8 cellular contexts compared by ENCODE assay signal in genomic region chr7:10940748-10941358, GRCh38. TPM values are rescaled to one million over a fixed set of nuclear protein-coding genes. Genes with fewer than 3 reads are reported as not detected.
DNase-seq lines count a peak whose midpoint lies in the region; ATAC-seq and TF ChIP-seq lines count a peak whose summit lies in the region.

No MANE protein-coding gene starts in this region.

- H3K27ac ChIP-seq in effector memory CD4-positive, alpha-beta T cell (ENCODE audit: insufficient read depth, low read length, poor library complexity, severe bottlenecking): peak overlapping the region; percentile 92
- H3K27ac ChIP-seq in ovary: peak overlapping the region; percentile 9 to 97

- no peak for TF ChIP-seq CTCF in ovary (IDR thresholded peaks at IDR 0.05)

- peaks cover 8% of the 10 kb centered on the region for H3K4me1 ChIP-seq in effector memory CD4-positive, alpha-beta T cell (ENCODE audit: control insufficient read depth, insufficient read depth, low read length, poor library complexity, severe bottlenecking)
- H3K4me1 ChIP-seq in ovary (ENCODE audit: insufficient read depth): peaks cover 4% of the 10 kb centered on the region

- no peak for ATAC-seq in HG03460 (IDR thresholded peaks at IDR 0.05; ENCODE audit: unreplicated experiment)
- no peak for ATAC-seq in GM19324 (IDR thresholded peaks at IDR 0.05; ENCODE audit: low FRiP score, unreplicated experiment)

- H3K36me3 ChIP-seq in effector memory CD4-positive, alpha-beta T cell (ENCODE audit: control insufficient read depth, insufficient read depth, low read length): peaks cover 18% of the 10 kb centered on the region
- no peaks in the 10 kb centered on the region for H3K36me3 ChIP-seq in ovary

- H3K27me3 ChIP-seq in effector memory CD4-positive, alpha-beta T cell (replicated peaks; ENCODE audit: control insufficient read depth, insufficient read depth, low read length, poor library complexity, severe bottlenecking): no peaks in the 10 kb centered on the region
- no peaks in the 10 kb centered on the region for H3K27me3 ChIP-seq in ovary

- H3K9me3 ChIP-seq in effector memory CD4-positive, alpha-beta T cell (ENCODE audit: control insufficient read depth, low read length): no peaks in the 10 kb centered on the region
- no peaks in the 10 kb centered on the region for H3K9me3 ChIP-seq in ovary

- whole genome bisulfite sequencing in ovary, 3 donors: 21 to 23% (median 23%) methylated on average over 18 of the region's 18 CpGs

- TF ChIP-seq EP300 in ovary (IDR thresholded peaks at IDR 0.05): no peak

- intact Hi-C loops in ovary (cut with DNase I): no loop called here

- no peak for TF ChIP-seq POLR2A in ovary (IDR thresholded peaks at IDR 0.05)

- peak overlapping the region; percentile 67 for H3K4me3 ChIP-seq in effector memory CD4-positive, alpha-beta T cell (ENCODE audit: insufficient read depth, low read depth, low read length, poor library complexity, severe bottlenecking)
- peak overlapping the region; percentile 94 for H3K4me3 ChIP-seq in ovary

- peak; percentile 1 to 3 for DNase-seq in stimulated activated CD4-positive, alpha-beta T cell treated with anti-CD3 and anti-CD28 coated beads, Interleukin-1b, Interleukin-23, amount 100 ng/mL, for 4 hours (ENCODE audit: low read depth in 2 of 2)
- DNase-seq in stimulated activated CD4-positive, alpha-beta T cell treated with anti-CD3 and anti-CD28 coated beads, Interleukin-12 subunit alpha, Interleukin-12 subunit beta, amount 100 ng/mL, for 4 hours: no peak
- DNase-seq in NCI-H774 (lab: John Stamatoyannopoulos, UW): peak; percentile 37
- peak in 2 of 3 donors; percentile 4 to 15 for DNase-seq in effector memory CD4-positive, alpha-beta T cell
- no peak for DNase-seq in ovary
- no peak for DNase-seq in dedifferentiated amniotic fluid mesenchymal stem cell (ENCODE audit: extremely low spot score)

RNA-seq across cellular contexts. Expression of gene PHF14, which starts 32.8 kb away (rescaled TPM):
- 10 to 100 TPM; 25.7 to 41.8 (median 35.6) TPM for total RNA-seq in ovary
- polyA plus RNA-seq in ovary: 10 to 100 TPM; 20.2 to 24.8 TPM

Comparison
In these comparisons a context has a peak if more than half of its experiments do, and no peak if none do; other contexts are left out.
1. DNase-seq: peak in stimulated activated CD4-positive, alpha-beta T cell treated with anti-CD3 and anti-CD28 coated beads, Interleukin-1b, Interleukin-23, amount 100 ng/mL, for 4 hours (2 of 2), NCI-H774 (single experiment) and effector memory CD4-positive, alpha-beta T cell (2 of 3); none in stimulated activated CD4-positive, alpha-beta T cell treated with anti-CD3 and anti-CD28 coated beads, Interleukin-12 subunit alpha, Interleukin-12 subunit beta, amount 100 ng/mL, for 4 hours (single experiment), ovary (0 of 5) and dedifferentiated amniotic fluid mesenchymal stem cell (single experiment).